ENCODE assay signal across 15 cellular contexts in genomic region chr1:2368053-2368744, GRCh38. TPM values are rescaled to one million over a fixed set of nuclear protein-coding genes. Genes with fewer than 3 reads are reported as not detected.
A peak's percentile ranks its signal among the peaks of the same experiment; 100 is the strongest.
DNase-seq lines count a peak whose midpoint lies in the region; ATAC-seq and TF ChIP-seq lines count a peak whose summit lies in the region.
"Had no signal": no experiment of that assay in that cellular context is flagged by ENCODE, and none has a peak within 500 bp of the region (broad histone marks: within the 10 kb centered on the region; RNA-seq: fewer than 3 reads in every experiment).

No MANE protein-coding gene starts in this region.

- ATAC-seq in aorta (ENCODE audit: low FRiP score) = no peak
- ATAC-seq in activated naive CD8-positive, alpha-beta T cell treated with anti-CD3 and anti-CD28 coated beads, Interleukin-2, amount 50 U/mL, for 24 hours = no peak
- ATAC-seq: HCT116 had no signal

- no peak for TF ChIP-seq CTCF in right atrium auricular region (IDR thresholded peaks at IDR 0.05)
- no peak for TF ChIP-seq CTCF in chondrocyte (IDR thresholded peaks at IDR 0.05)
- TF ChIP-seq CTCF in osteoblast (IDR thresholded peaks at IDR 0.05; ENCODE audit: extremely low read depth, low read depth, low read length) = no peak
- no peak for TF ChIP-seq CTCF in HFFc6 (IDR thresholded peaks at IDR 0.05)

- H3K27ac ChIP-seq in right atrium auricular region (no peak overlapping the region), osteoblast (ENCODE audit: low read depth, low read length) (no peak overlapping the region), aorta (ENCODE audit: low read depth in 1 of 2, low read length in 2 of 2) (no peak overlapping the region)
- H3K27ac ChIP-seq: Peyer's patch had no signal

- H3K4me1 ChIP-seq in right atrium auricular region = no peaks in the 10 kb centered on the region
- no peaks in the 10 kb centered on the region for H3K4me1 ChIP-seq in osteoblast (ENCODE audit: insufficient read depth, low read length)
- no peaks in the 10 kb centered on the region for H3K4me1 ChIP-seq in aorta (ENCODE audit: control insufficient read depth in 1 of 2, insufficient read depth in 2 of 2, low read length in 2 of 2)
- H3K4me1 ChIP-seq: Peyer's patch had no signal

- H3K4me1 Mint-ChIP-seq in chondrocyte (ENCODE audit: low read depth) (peaks cover 10% of the 10 kb centered on the region), HFFc6 (ENCODE audit: low read depth) (no peaks in the 10 kb centered on the region)
- no peaks in the 10 kb centered on the region for H3K4me1 Mint-ChIP-seq in activated naive CD8-positive, alpha-beta T cell treated with anti-CD3 and anti-CD28 coated beads, Interleukin-2, amount 50 U/mL, for 24 hours

- DNase-seq in cardiac septum (ENCODE audit: low spot score) = peak; percentile 36
- DNase-seq in right atrium auricular region (ENCODE audit: low spot score) = no peak
- peak; percentile 21 for DNase-seq in chondrocyte (ENCODE audit: low spot score)
- DNase-seq in osteoblast (ENCODE audit: insufficient read length, low spot score, missing footprints) = peak; percentile 26
- DNase-seq in aorta = peak; percentile 12 to 37
- DNase-seq in activated naive CD8-positive, alpha-beta T cell treated with anti-CD3 and anti-CD28 coated beads, Interleukin-2, amount 50 U/mL, for 24 hours = no peak
- DNase-seq in stimulated activated CD4-positive, alpha-beta T cell treated with anti-CD3 and anti-CD28 coated beads, Interleukin-4, amount 100 ng/mL, for 1 hour = no peak
- DNase-seq in HFFc6 = no peak
- DNase-seq: DMS79 treated with DMSO at 0.1 percent for 48 hours, NCI-H1436, NCI-H2029 treated with DMSO at 0.1 percent for 48 hours, NCI-H446, Peyer's patch, SHP77 had no signal

- H3K4me3 ChIP-seq in right atrium auricular region (no peak overlapping the region), osteoblast (ENCODE audit: insufficient read depth, low read length) (no peak overlapping the region), aorta (ENCODE audit: low read length in 2 of 2) (no peak overlapping the region)
- H3K4me3 ChIP-seq: Peyer's patch had no signal

- H3K27me3 ChIP-seq in right atrium auricular region (no peaks in the 10 kb centered on the region), osteoblast (ENCODE audit: insufficient read depth, low read length) (no peaks in the 10 kb centered on the region), aorta (ENCODE audit: control insufficient read depth in 1 of 2, insufficient read depth in 2 of 2, low read length in 1 of 2) (no peaks in the 10 kb centered on the region)
- H3K27me3 ChIP-seq: Peyer's patch had no signal

- H3K36me3 Mint-ChIP-seq in chondrocyte (ENCODE audit: low read depth) = peaks cover 7% of the 10 kb centered on the region
- no peaks in the 10 kb centered on the region for H3K36me3 Mint-ChIP-seq in activated naive CD8-positive, alpha-beta T cell treated with anti-CD3 and anti-CD28 coated beads, Interleukin-2, amount 50 U/mL, for 24 hours (ENCODE audit: low read depth)
- H3K36me3 Mint-ChIP-seq in HFFc6 (ENCODE audit: low read depth) = peaks cover 7% of the 10 kb centered on the region; the same call in 1 of the 2 replicates

- no peaks in the 10 kb centered on the region for H3K9me3 ChIP-seq in right atrium auricular region
- H3K9me3 ChIP-seq in osteoblast (ENCODE audit: low read depth, low read length) = no peaks in the 10 kb centered on the region
- no peaks in the 10 kb centered on the region for H3K9me3 ChIP-seq in aorta (ENCODE audit: control insufficient read depth, low read length)
- H3K9me3 ChIP-seq: Peyer's patch had no signal

- H3K27me3 Mint-ChIP-seq in chondrocyte (ENCODE audit: low read depth) (no peaks in the 10 kb centered on the region), HFFc6 (ENCODE audit: insufficient read depth) (no peaks in the 10 kb centered on the region; the same call in 1 of the 2 replicates)
- no peaks in the 10 kb centered on the region for H3K27me3 Mint-ChIP-seq in activated naive CD8-positive, alpha-beta T cell treated with anti-CD3 and anti-CD28 coated beads, Interleukin-2, amount 50 U/mL, for 24 hours

- no peak overlapping the region for H2AFZ ChIP-seq in osteoblast (ENCODE audit: low read length)

- H3K79me2 ChIP-seq in osteoblast (ENCODE audit: insufficient read depth, low read length) = no peaks in the 10 kb centered on the region

- no peak overlapping the region for H3K4me2 ChIP-seq in osteoblast (ENCODE audit: insufficient read depth, low read length)

- H4K20me1 ChIP-seq in osteoblast (ENCODE audit: insufficient read depth, low read length) = no peaks in the 10 kb centered on the region

- 92 to 95% methylated on average over 8 of the region's 8 CpGs for WGBS in aorta, 2 donors

- no peaks in the 10 kb centered on the region for H3K36me3 ChIP-seq in right atrium auricular region
- no peaks in the 10 kb centered on the region for H3K36me3 ChIP-seq in osteoblast (ENCODE audit: insufficient read depth, low read length)
- no peaks in the 10 kb centered on the region for H3K36me3 ChIP-seq in aorta (ENCODE audit: control insufficient read depth in 1 of 2, insufficient read depth in 2 of 2, low read length in 1 of 2)
- H3K36me3 ChIP-seq: Peyer's patch had no signal

- intact Hi-C loops in cardiac septum (cut with DNase I) (no loop called here), aorta (cut with DNase I) (no loop called here)

- H3K27ac Mint-ChIP-seq in chondrocyte (ENCODE audit: unreplicated experiment) (no peak overlapping the region), HFFc6 (no peak overlapping the region)
- H3K27ac Mint-ChIP-seq in activated naive CD8-positive, alpha-beta T cell treated with anti-CD3 and anti-CD28 coated beads, Interleukin-2, amount 50 U/mL, for 24 hours = no peak overlapping the region

- H3K9me3 Mint-ChIP-seq in chondrocyte (ENCODE audit: low read depth) = peaks cover 6% of the 10 kb centered on the region
- H3K9me3 Mint-ChIP-seq in activated naive CD8-positive, alpha-beta T cell treated with anti-CD3 and anti-CD28 coated beads, Interleukin-2, amount 50 U/mL, for 24 hours = peaks cover 7% of the 10 kb centered on the region
- peaks cover 8% of the 10 kb centered on the region for H3K9me3 Mint-ChIP-seq in HFFc6

- H3K4me3 Mint-ChIP-seq in chondrocyte (ENCODE audit: unreplicated experiment) = no peak overlapping the region
- H3K4me3 Mint-ChIP-seq in activated naive CD8-positive, alpha-beta T cell treated with anti-CD3 and anti-CD28 coated beads, Interleukin-2, amount 50 U/mL, for 24 hours = no peak overlapping the region
- H3K4me3 Mint-ChIP-seq in HFFc6 = no peak overlapping the region

RNA-seq across cellular contexts. Expression of gene MORN1, which starts 23.2 kb away (rescaled TPM):
- total RNA-seq in cardiac septum (3.6 TPM), right atrium auricular region (1 to 10 TPM; 2.2 to 3.8 TPM), chondrocyte (6.7 to 10.0 TPM (median 8.1 TPM) in 3 replicates), osteoblast (12.4 and 13.4 TPM in 2 replicates), aorta (10 to 100 TPM in 1 of 2 donors, 1 to 10 TPM in 1; 4.7 to 12.0 TPM)
- 1 to 10 TPM in 1 of 2 donors, under 1 TPM in 1; 0.50 to 9.0 TPM for polyA plus RNA-seq in aorta
- 1 to 10 TPM; 5.3 to 8.9 (median 6.9) TPM for total RNA-seq in HFFc6 (2021; fragmentation: NEBNext Ultra II Directional; extraction: Animal tissue kit (Norgen Biotek cat#: 25700))

RNA-seq across cellular contexts. Expression of gene RER1, which starts 23.4 kb away (rescaled TPM):
- total RNA-seq in cardiac septum (81.9 TPM), right atrium auricular region (10 to 100 TPM; 38.8 to 47.2 TPM), chondrocyte (158 to 177 TPM (median 175 TPM) in 3 replicates), osteoblast (77.8 and 95.2 TPM in 2 replicates), aorta (10 to 100 TPM; 91.0 to 99.8 TPM)
- 10 to 100 TPM; 41.1 to 75.8 TPM for polyA plus RNA-seq in aorta
- total RNA-seq in HFFc6 (2021; fragmentation: NEBNext Ultra II Directional; extraction: Animal tissue kit (Norgen Biotek cat#: 25700)) = 100 to 1,000 TPM; 254 to 303 (median 283) TPM

RNA-seq across cellular contexts. Expression of gene PEX10, which starts 44.2 kb away (rescaled TPM):
- 18.1 TPM for total RNA-seq in cardiac septum
- total RNA-seq in right atrium auricular region = 10 to 100 TPM; 16.2 to 17.4 TPM
- total RNA-seq in chondrocyte = 20.6 to 33.0 TPM (median 23.4 TPM) in 3 replicates
- total RNA-seq in osteoblast = 33.9 and 34.7 TPM in 2 replicates
- total RNA-seq in aorta = 10 to 100 TPM in 1 of 2 donors, 1 to 10 TPM in 1; 9.8 to 13.1 TPM
- polyA plus RNA-seq in aorta = 10 to 100 TPM in 1 of 2 donors, 1 to 10 TPM in 1; 4.0 to 15.3 TPM
- total RNA-seq in HFFc6 (2021; fragmentation: NEBNext Ultra II Directional; extraction: Animal tissue kit (Norgen Biotek cat#: 25700)) = 10 to 100 TPM; 25.4 to 29.8 (median 26.4) TPM

Comparison
In these comparisons a context has a peak if more than half of its experiments do, and no peak if none do; other contexts are left out.
1. DNase-seq: peak in cardiac septum (single experiment), chondrocyte (single experiment), osteoblast (single experiment) and aorta (2 of 2); none in right atrium auricular region (single experiment), activated naive CD8-positive, alpha-beta T cell treated with anti-CD3 and anti-CD28 coated beads, Interleukin-2, amount 50 U/mL, for 24 hours (single experiment), stimulated activated CD4-positive, alpha-beta T cell treated with anti-CD3 and anti-CD28 coated beads, Interleukin-4, amount 100 ng/mL, for 1 hour (single experiment) and HFFc6 (single experiment).